9 cellular contexts compared by ENCODE assay signal in genomic region chr22:31951201-31952093, GRCh38. TPM values are rescaled to one million over a fixed set of nuclear protein-coding genes. Genes with fewer than 3 reads are reported as not detected.
DNase-seq lines count a peak whose midpoint lies in the region; ATAC-seq and TF ChIP-seq lines count a peak whose summit lies in the region.
"Had no signal": no experiment of that assay in that cellular context is flagged by ENCODE, and none has a peak within 500 bp of the region (broad histone marks: within the 10 kb centered on the region; RNA-seq: fewer than 3 reads in every experiment).

No MANE protein-coding gene starts in this region.

- peak overlapping the region; percentile 53 to 74 for H3K4me3 Mint-ChIP-seq in activated T-cell treated with anti-CD3 and anti-CD28 coated beads, Interleukin-2, amount 50 U/mL, for 72 hours
- H3K4me3 Mint-ChIP-seq in glutamatergic neuron (ENCODE audit: unreplicated experiment): peak overlapping the region; percentile 9

- H3K27me3 ChIP-seq in HUES64 (ENCODE audit: insufficient read depth, low read length): no peaks in the 10 kb centered on the region

- peaks cover 91% of the 10 kb centered on the region for H3K36me3 ChIP-seq in HUES64 (ENCODE audit: insufficient read depth, low read length)

- H3K4me3 ChIP-seq in HUES64 (ENCODE audit: low read length): no peak overlapping the region

- H3K27ac Mint-ChIP-seq in activated T-cell treated with anti-CD3 and anti-CD28 coated beads, Interleukin-2, amount 50 U/mL, for 72 hours: peak overlapping the region; percentile 16
- peak overlapping the region; percentile 6 for H3K27ac Mint-ChIP-seq in glutamatergic neuron (ENCODE audit: unreplicated experiment)

- peak; percentile 89 to 93 for ATAC-seq in activated T-cell treated with anti-CD3 and anti-CD28 coated beads, Interleukin-2, amount 50 U/mL, for 72 hours (replicated peaks in 1 of 2)
- ATAC-seq in HG03039 (IDR thresholded peaks at IDR 0.05; ENCODE audit: unreplicated experiment): no peak

- peaks cover 26% of the 10 kb centered on the region for H3K4me1 ChIP-seq in HUES64 (ENCODE audit: insufficient read depth, low read length)

- WGBS in HUES64: 88% methylated on average over 7 of the region's 8 CpGs

- H3K27me3 Mint-ChIP-seq in activated T-cell treated with anti-CD3 and anti-CD28 coated beads, Interleukin-2, amount 50 U/mL, for 72 hours (ENCODE audit: low read depth): no peaks in the 10 kb centered on the region
- H3K27me3 Mint-ChIP-seq in glutamatergic neuron (ENCODE audit: unreplicated experiment): peaks cover 4% of the 10 kb centered on the region

- peak; percentile 65 to 68 for DNase-seq in activated T-cell treated with anti-CD3 and anti-CD28 coated beads, Interleukin-2, amount 50 U/mL, for 72 hours
- no peak for DNase-seq in glutamatergic neuron
- DNase-seq in stimulated activated CD8-positive, alpha-beta memory T cell treated with anti-CD3 and anti-CD28 coated beads, Interleukin-4, amount 100 ng/mL, for 48 hours: peak; percentile 45
- no peak for DNase-seq in C1 segment of cervical spinal cord (lab: John Stamatoyannopoulos, UW)
- no peak for DNase-seq in NCI-H1930 (lab: John Stamatoyannopoulos, UW)
- no peak for DNase-seq in NCI-H2227 treated with DMSO at 0.1 percent for 48 hours (lab: John Stamatoyannopoulos, UW)
- DNase-seq: hypothalamus had no signal

- H3K36me3 Mint-ChIP-seq in activated T-cell treated with anti-CD3 and anti-CD28 coated beads, Interleukin-2, amount 50 U/mL, for 72 hours (ENCODE audit: insufficient read depth in 2 of 2): peaks cover 13 to 16% of the 10 kb centered on the region in 2 donors
- no peaks in the 10 kb centered on the region for H3K36me3 Mint-ChIP-seq in glutamatergic neuron (ENCODE audit: unreplicated experiment)

- TF ChIP-seq CTCF in glutamatergic neuron (IDR thresholded peaks at IDR 0.05; ENCODE audit: partially characterized antibody, unreplicated experiment): no peak

- H3K9ac ChIP-seq in HUES64 (ENCODE audit: low read depth, low read length): no peak overlapping the region

- H3K9me3 ChIP-seq in HUES64 (ENCODE audit: insufficient read depth, low read depth, low read length): no peaks in the 10 kb centered on the region

- no peaks in the 10 kb centered on the region for H3K9me3 Mint-ChIP-seq in activated T-cell treated with anti-CD3 and anti-CD28 coated beads, Interleukin-2, amount 50 U/mL, for 72 hours
- peaks cover 4% of the 10 kb centered on the region for H3K9me3 Mint-ChIP-seq in glutamatergic neuron (ENCODE audit: unreplicated experiment)

- H3K27ac ChIP-seq in HUES64 (ENCODE audit: low read depth, low read length): peak overlapping the region; percentile 45; the same call in 1 of the 2 replicates

- peaks cover 77% of the 10 kb centered on the region for H3K4me1 Mint-ChIP-seq in activated T-cell treated with anti-CD3 and anti-CD28 coated beads, Interleukin-2, amount 50 U/mL, for 72 hours (ENCODE audit: low read depth)
- peaks cover 45% of the 10 kb centered on the region for H3K4me1 Mint-ChIP-seq in glutamatergic neuron (ENCODE audit: low read depth, unreplicated experiment)

RNA-seq across cellular contexts. Expression of gene YWHAH, which starts 7.1 kb away (rescaled TPM):
- polyA plus RNA-seq in HUES64 (2013, experiment 1 of 2): 226 TPM
- 217 TPM for polyA plus RNA-seq in HUES64 (2013, experiment 2 of 2)
- 10 to 100 TPM; 74.2 to 76.8 TPM for total RNA-seq in activated T-cell treated with anti-CD3 and anti-CD28 coated beads, Interleukin-2, amount 50 U/mL, for 72 hours
- 250 TPM for total RNA-seq in glutamatergic neuron (ENCODE audit: unreplicated experiment)

Comparison
In these comparisons a context has a peak if more than half of its experiments do, and no peak if none do; other contexts are left out.
1. DNase-seq: peak in activated T-cell treated with anti-CD3 and anti-CD28 coated beads, Interleukin-2, amount 50 U/mL, for 72 hours (2 of 2) and stimulated activated CD8-positive, alpha-beta memory T cell treated with anti-CD3 and anti-CD28 coated beads, Interleukin-4, amount 100 ng/mL, for 48 hours (single experiment); none in glutamatergic neuron (single experiment), C1 segment of cervical spinal cord (0 of 14), NCI-H1930 (0 of 2) and NCI-H2227 treated with DMSO at 0.1 percent for 48 hours (single experiment).